ENCODE assay signal across 1 cellular context in genomic region chr1:42211224-42211623, GRCh38.
TF ChIP-seq lines count a peak whose summit lies in the region.

No MANE protein-coding gene starts in this region.

TF ChIP-seq in GM23338, 12 proteins besides CTCF, POLR2A, EP300 and RAD21 (continued from another document):
- TF ChIP-seq REST (IDR thresholded peaks at IDR 0.05; ENCODE audit: unreplicated experiment) (no peak), ZNF114 (CRISPR knock-in tag; IDR thresholded peaks at IDR 0.05) (no peak), EZH2phosphoT487 (IDR thresholded peaks at IDR 0.05; ENCODE audit: unreplicated experiment) (no peak), ZNF331 (CRISPR knock-in tag; IDR thresholded peaks at IDR 0.05; ENCODE audit: low read depth) (no peak), STAT1 (IDR thresholded peaks at IDR 0.05; ENCODE audit: unreplicated experiment) (no peak), ZNF462 (CRISPR knock-in tag; IDR thresholded peaks at IDR 0.05) (no peak), CREB1 (CRISPR knock-in tag; IDR thresholded peaks at IDR 0.05; ENCODE audit: low read depth) (no peak)
